Comparison of ENCODE assay signal across 9 cellular contexts in the genomic region with DNA sequence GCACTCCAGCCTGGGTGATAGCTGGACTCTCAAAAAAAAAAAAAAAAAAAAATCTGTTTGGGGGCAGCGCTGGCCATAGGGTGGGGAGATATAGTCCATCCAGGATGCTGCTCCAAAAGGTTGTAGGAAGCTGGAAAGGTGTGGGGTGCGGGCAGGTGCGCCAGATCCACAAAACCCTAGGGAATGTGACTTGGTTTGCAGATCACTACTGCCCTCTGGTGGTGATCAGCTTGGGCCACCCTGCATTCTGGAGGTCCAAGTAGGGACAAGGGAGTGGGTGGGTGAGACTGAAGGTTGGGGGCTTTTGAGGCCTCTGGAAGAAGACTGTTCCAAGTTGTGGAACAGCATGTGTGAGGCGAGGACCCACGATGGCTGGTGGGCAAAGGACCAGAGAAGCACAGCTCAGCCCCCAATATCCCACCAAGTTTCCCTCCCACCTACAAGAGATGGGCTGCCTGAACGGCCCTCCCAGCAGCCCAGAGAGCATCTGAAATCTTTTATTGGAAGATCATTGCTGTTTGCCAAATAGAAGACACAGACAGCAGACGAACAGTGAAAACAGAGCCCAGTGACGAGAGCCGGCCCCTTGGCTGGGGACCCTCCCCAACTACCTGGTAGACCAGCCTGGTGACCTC. TPM values are rescaled to one million over a fixed set of nuclear protein-coding genes. Genes with fewer than 3 reads are reported as not detected.
DNase-seq lines count a peak whose midpoint lies in the region; FAIRE-seq and TF ChIP-seq lines count a peak whose summit lies in the region.
"Had no signal": no experiment of that assay in that cellular context is flagged by ENCODE, and none has a peak within 500 bp of the region (broad histone marks: within the 10 kb centered on the region; RNA-seq: fewer than 3 reads in every experiment).

No MANE protein-coding gene starts in this region.

- TF ChIP-seq CTCF in WI38 (IDR thresholded peaks at IDR 0.05; ENCODE audit: low read depth, low read length) (peak; percentile 89), bronchial epithelial cell (IDR thresholded peaks at IDR 0.05; ENCODE audit: insufficient read depth, low read length, severe bottlenecking) (peak; percentile 92)

- DNase-seq in NCI-H524 (lab: John Stamatoyannopoulos, UW) (peak; percentile 65 to 71), NCI-H524 treated with DMSO at 0.1 percent for 48 hours (lab: John Stamatoyannopoulos, UW) (no peak), NCI-H1930 (lab: John Stamatoyannopoulos, UW) (peak; percentile 25 to 43), bronchial epithelial cell (ENCODE audit: low read depth) (peak; percentile 65), kidney tubule cell (ENCODE audit: low spot score) (peak; percentile 75), cerebellar nuclear complex (lab: John Stamatoyannopoulos, UW) (no peak)
- DNase-seq in stimulated activated CD4-positive, alpha-beta T cell treated with anti-CD3 and anti-CD28 coated beads, Interleukin-4, amount 100 ng/mL, for 48 hours (ENCODE audit: low read depth in 2 of 2), result peak; percentile 53 to 54

- peaks cover 13% of the 10 kb centered on the region for H3K36me3 ChIP-seq in bronchial epithelial cell (ENCODE audit: control insufficient read depth, insufficient read depth, low read length)

- no peak for FAIRE-seq in bronchial epithelial cell (lab: Jason Lieb, UNC)
- FAIRE-seq: G401.6 had no signal

- H3K4me3 ChIP-seq in WI38 (ENCODE audit: low read depth, low read length) (no peak overlapping the region), bronchial epithelial cell (ENCODE audit: low read depth, low read length) (no peak overlapping the region)

- no peaks in the 10 kb centered on the region for H3K27me3 ChIP-seq in bronchial epithelial cell (ENCODE audit: control insufficient read depth, insufficient read depth, low read length)

RNA-seq across cellular contexts. Expression of gene TYK2, which starts 10.4 kb away (rescaled TPM):
- total RNA-seq in bronchial epithelial cell, result 36.1 and 45.8 TPM in 2 replicates

RNA-seq across cellular contexts. Expression of gene CDC37, which starts 12.6 kb away (rescaled TPM):
- total RNA-seq in bronchial epithelial cell, result 195 TPM in 2 replicates

RNA-seq across cellular contexts. Expression of gene PDE4A, which starts 29.6 kb away (rescaled TPM):
- 0.13 and 0.26 TPM in 2 replicates for total RNA-seq in bronchial epithelial cell

RNA-seq across cellular contexts. Expression of gene ICAM3, which starts 51.3 kb away (rescaled TPM):
- 5.0 and 5.5 TPM in 2 replicates for total RNA-seq in bronchial epithelial cell

RNA-seq across cellular contexts. Expression of gene RAVER1, which starts 57.4 kb away (rescaled TPM):
- 2.3 and 4.2 TPM in 2 replicates for total RNA-seq in bronchial epithelial cell

Comparison
In these comparisons a context has a peak if more than half of its experiments do, and no peak if none do; other contexts are left out.
1. DNase-seq: peak in NCI-H524 (2 of 2), NCI-H1930 (2 of 2), bronchial epithelial cell (single experiment), kidney tubule cell (single experiment) and stimulated activated CD4-positive, alpha-beta T cell treated with anti-CD3 and anti-CD28 coated beads, Interleukin-4, amount 100 ng/mL, for 48 hours (2 of 2); none in NCI-H524 treated with DMSO at 0.1 percent for 48 hours (single experiment) and cerebellar nuclear complex (0 of 2).